Comparison of ENCODE assay signal across 15 cellular contexts in the genomic region with DNA sequence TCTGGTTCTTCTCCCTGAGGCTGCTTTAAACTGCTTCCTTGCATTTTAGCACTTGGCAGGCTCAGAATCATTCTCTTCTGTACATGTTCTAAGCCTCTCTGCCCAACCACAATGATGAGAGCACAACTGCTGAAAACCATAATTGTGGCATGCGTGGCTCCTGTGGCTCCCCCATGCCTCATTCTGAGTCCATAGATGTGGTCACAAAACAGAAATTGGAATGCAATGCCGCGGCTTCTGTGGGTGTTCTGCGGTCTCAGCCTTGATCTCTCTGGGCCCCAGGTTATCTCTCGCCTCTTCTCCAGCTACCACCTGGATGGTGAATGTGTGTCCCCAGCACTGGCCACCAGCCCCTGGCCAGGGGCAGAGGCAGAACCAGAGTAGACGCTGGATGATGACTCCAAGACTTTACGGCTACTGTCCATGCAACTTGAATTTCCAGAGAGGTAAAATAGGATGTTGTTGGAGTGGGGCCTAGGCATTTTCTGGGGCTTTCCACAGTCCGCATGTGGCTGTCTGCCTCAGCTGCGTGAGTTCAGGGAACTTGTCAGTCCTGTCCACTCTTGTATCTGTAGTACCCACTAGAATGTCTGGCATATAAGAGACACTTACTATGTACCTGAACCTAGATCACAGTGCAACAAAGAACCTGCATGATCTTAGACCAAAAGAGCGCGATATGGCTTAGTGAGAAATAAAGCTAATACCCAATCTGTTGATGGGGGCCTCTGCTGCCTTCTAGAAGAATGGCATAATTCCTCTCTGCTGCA. TPM values are rescaled to one million over a fixed set of nuclear protein-coding genes. Genes with fewer than 3 reads are reported as not detected.
DNase-seq lines count a peak whose midpoint lies in the region; ATAC-seq lines count a peak whose summit lies in the region.
"Had no signal": no experiment of that assay in that cellular context is flagged by ENCODE, and none has a peak within 500 bp of the region (broad histone marks: within the 10 kb centered on the region; RNA-seq: fewer than 3 reads in every experiment).

No MANE protein-coding gene starts in this region.

- CTCF ChIA-PET in activated CD4-positive, alpha-beta memory T cell treated with anti-CD3 and anti-CD28 coated beads, Interleukin-2, amount 10 ng/mL, durations not matched to agents 7 days and 5 days (lab: Charles Lee) = no interaction called here

- H3K4me1 Mint-ChIP-seq in activated CD4-positive, alpha-beta memory T cell treated with anti-CD3 and anti-CD28 coated beads, Interleukin-2, amount 10 ng/mL, durations not matched to agents 7 days and 5 days = peaks cover 17% of the 10 kb centered on the region

- peaks cover 6% of the 10 kb centered on the region for H3K9me3 Mint-ChIP-seq in activated CD4-positive, alpha-beta memory T cell treated with anti-CD3 and anti-CD28 coated beads, Interleukin-2, amount 10 ng/mL, durations not matched to agents 7 days and 5 days

- H3K36me3 Mint-ChIP-seq in activated CD4-positive, alpha-beta memory T cell treated with anti-CD3 and anti-CD28 coated beads, Interleukin-2, amount 10 ng/mL, durations not matched to agents 7 days and 5 days (ENCODE audit: low read depth) = peaks cover 7% of the 10 kb centered on the region

- H3K27ac Mint-ChIP-seq in activated CD4-positive, alpha-beta memory T cell treated with anti-CD3 and anti-CD28 coated beads, Interleukin-2, amount 10 ng/mL, durations not matched to agents 7 days and 5 days = no peak overlapping the region
- H3K27ac Mint-ChIP-seq: activated T-helper 2 cell treated with anti-CD3 and anti-CD28 coated beads, Interferon-gamma antibody, Interleukin-2, Interleukin-4, amounts not matched to agents 10 μg/mL and 5 μg/mL and 100 μg/mL, durations not matched to agents 14 hours and 24 hours and 36 hours had no signal

- POLR2A ChIA-PET in activated CD4-positive, alpha-beta memory T cell treated with anti-CD3 and anti-CD28 coated beads, Interleukin-2, amount 10 ng/mL, durations not matched to agents 7 days and 5 days (lab: Charles Lee) = interaction anchor here (0.9 kb wide), 1 partner anchor 30 kb away, joined by 3 read pairs; no protein-coding TSS in a partner anchor

- H3K27me3 Mint-ChIP-seq in activated CD4-positive, alpha-beta memory T cell treated with anti-CD3 and anti-CD28 coated beads, Interleukin-2, amount 10 ng/mL, durations not matched to agents 7 days and 5 days = peaks cover 73% of the 10 kb centered on the region

- DNase-seq in stimulated activated naive CD4-positive, alpha-beta T cell treated with Interleukin-2 at 50 U/mL for 16 hours (lab: John Stamatoyannopoulos, UW) = peak; percentile 1
- no peak for DNase-seq in stimulated activated naive CD4-positive, alpha-beta T cell (lab: John Stamatoyannopoulos, UW)
- DNase-seq in activated CD4-positive, alpha-beta memory T cell treated with anti-CD3 and anti-CD28 coated beads, Interleukin-2, amount 10 ng/mL, durations not matched to agents 7 days and 5 days = peak; percentile 45
- DNase-seq in iris pigment epithelial cell (ENCODE audit: low read depth) = peak; percentile 6
- no peak for DNase-seq in OCI-M1 (lab: John Stamatoyannopoulos, UW)
- DNase-seq in UCSD-AML1 (lab: John Stamatoyannopoulos, UW; ENCODE audit: unreplicated experiment) = no peak
- DNase-seq in EL = no peak
- DNase-seq: AML-193, DMS79 treated with DMSO at 0.1 percent for 48 hours, heart right ventricle, NCI-H1092 treated with DMSO at 0.1 percent for 48 hours, NCI-H446 had no signal

- no peak overlapping the region for H3K4me3 Mint-ChIP-seq in activated CD4-positive, alpha-beta memory T cell treated with anti-CD3 and anti-CD28 coated beads, Interleukin-2, amount 10 ng/mL, durations not matched to agents 7 days and 5 days

- ATAC-seq in GM18907 (IDR thresholded peaks at IDR 0.05; ENCODE audit: unreplicated experiment) = no peak

RNA-seq across cellular contexts. Expression of gene ADRB1, which starts 52.4 kb away (rescaled TPM):
- total RNA-seq in activated CD4-positive, alpha-beta memory T cell treated with anti-CD3 and anti-CD28 coated beads, Interleukin-2, amount 10 ng/mL, durations not matched to agents 7 days and 5 days = under 1 TPM; 0.20 TPM
- total RNA-seq: activated T-helper 2 cell treated with anti-CD3 and anti-CD28 coated beads, Interferon-gamma antibody, Interleukin-2, Interleukin-4, amounts not matched to agents 10 μg/mL and 5 μg/mL and 100 μg/mL, durations not matched to agents 14 hours and 24 hours and 36 hours; smooth muscle cell had no signal

Comparison
In these comparisons a context has a peak if more than half of its experiments do, and no peak if none do; other contexts are left out.
1. DNase-seq: peak in stimulated activated naive CD4-positive, alpha-beta T cell treated with Interleukin-2 at 50 U/mL for 16 hours (single experiment), activated CD4-positive, alpha-beta memory T cell treated with anti-CD3 and anti-CD28 coated beads, Interleukin-2, amount 10 ng/mL, durations not matched to agents 7 days and 5 days (single experiment) and iris pigment epithelial cell (single experiment); none in stimulated activated naive CD4-positive, alpha-beta T cell (0 of 6), OCI-M1 (single experiment), UCSD-AML1 (single experiment) and EL (single experiment).